Comparison of ENCODE assay signal across 8 cellular contexts in the genomic region with DNA sequence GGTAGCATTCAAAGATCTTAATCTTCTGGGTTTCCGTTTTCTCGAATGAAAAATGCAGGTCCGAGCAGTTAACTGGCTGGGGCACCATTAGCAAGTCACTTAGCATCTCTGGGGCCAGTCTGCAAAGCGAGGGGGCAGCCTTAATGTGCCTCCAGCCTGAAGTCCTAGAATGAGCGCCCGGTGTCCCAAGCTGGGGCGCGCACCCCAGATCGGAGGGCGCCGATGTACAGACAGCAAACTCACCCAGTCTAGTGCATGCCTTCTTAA. TPM values are rescaled to one million over a fixed set of nuclear protein-coding genes. Genes with fewer than 3 reads are reported as not detected.
A peak's percentile ranks its signal among the peaks of the same experiment; 100 is the strongest.
DNase-seq lines count a peak whose midpoint lies in the region; ATAC-seq and TF ChIP-seq lines count a peak whose summit lies in the region.

TSS of gene PATL2 (minus strand) at position 235 of the 267 bp plus-strand sequence. CDS start 34,833 bp downstream, outside the sequence.

- peak within 1 kb of the TSS; percentile 100 for H3K4me3 Mint-ChIP-seq in effector memory CD8-positive, alpha-beta T cell
- peak within 1 kb of the TSS; percentile 97 for H3K4me3 Mint-ChIP-seq in neural progenitor cell

- H3K27ac ChIP-seq in C4-2B (peak within 1 kb of the TSS; percentile 87), neural progenitor cell (no peak within 1 kb of the TSS)

- peaks cover 39 to 56% of the 10 kb centered on the region in 2 donors for H3K4me1 Mint-ChIP-seq in effector memory CD8-positive, alpha-beta T cell (ENCODE audit: low read depth in 2 of 2)
- H3K4me1 Mint-ChIP-seq in neural progenitor cell: peaks cover 19% of the 10 kb centered on the region

- DNase-seq in NT2/D1 (ENCODE audit: low read depth, low spot score) (no peak), neural progenitor cell (ENCODE audit: low spot score) (no peak), NCI-H748 (lab: John Stamatoyannopoulos, UW; ENCODE audit: unreplicated experiment) (no peak), NCI-H524 (lab: John Stamatoyannopoulos, UW) (no peak)
- no peak for DNase-seq in effector memory CD8-positive, alpha-beta T cell

- H3K27me3 Mint-ChIP-seq in effector memory CD8-positive, alpha-beta T cell: no peaks in the 10 kb centered on the region
- no peaks in the 10 kb centered on the region for H3K27me3 Mint-ChIP-seq in neural progenitor cell (ENCODE audit: insufficient read depth, low read depth)

- H3K36me3 Mint-ChIP-seq in effector memory CD8-positive, alpha-beta T cell (ENCODE audit: insufficient read depth): peaks cover 64% of the 10 kb centered on the region
- peaks cover 4% of the 10 kb centered on the region for H3K36me3 Mint-ChIP-seq in neural progenitor cell

- ATAC-seq in effector memory CD8-positive, alpha-beta T cell (replicated peaks): no peak
- no peak for ATAC-seq in HG02885 (IDR thresholded peaks at IDR 0.05; ENCODE audit: poor library complexity, unreplicated experiment)
- ATAC-seq in GM19351 (IDR thresholded peaks at IDR 0.05; ENCODE audit: unreplicated experiment): no peak

- H3K4me1 ChIP-seq in NT2/D1 (ENCODE audit: insufficient read depth, insufficient read length) (peaks cover 3% of the 10 kb centered on the region), neural progenitor cell (no peaks in the 10 kb centered on the region)

- H3K9ac ChIP-seq in NT2/D1 (ENCODE audit: insufficient read length, low read depth) (peak within 1 kb of the TSS; percentile 93), neural progenitor cell (peak within 1 kb of the TSS; percentile 21)

- no peaks in the 10 kb centered on the region for H4K20me1 ChIP-seq in neural progenitor cell (ENCODE audit: low read depth)

- H3K4me2 ChIP-seq in neural progenitor cell: peak within 1 kb of the TSS; percentile 92

- TF ChIP-seq CTCF in C4-2B (conservative IDR thresholded peaks at IDR 0.05) (peak; percentile 11), neural progenitor cell (IDR thresholded peaks at IDR 0.05) (no peak)

- H2AFZ ChIP-seq in neural progenitor cell (replicated peaks): peak within 1 kb of the TSS; percentile 99

- no peaks in the 10 kb centered on the region for H3K79me2 ChIP-seq in neural progenitor cell (ENCODE audit: low read depth)

- H3F3A ChIP-seq in neural progenitor cell (ENCODE audit: low read depth): no peaks in the 10 kb centered on the region

- H3K4me3 ChIP-seq in NT2/D1 (ENCODE audit: insufficient read length, low read depth): peak within 1 kb of the TSS; percentile 78
- H3K4me3 ChIP-seq in neural progenitor cell: peak within 1 kb of the TSS; percentile 80

- H3K27ac Mint-ChIP-seq in effector memory CD8-positive, alpha-beta T cell: peak within 1 kb of the TSS; percentile 100
- peak within 1 kb of the TSS; percentile 99 for H3K27ac Mint-ChIP-seq in neural progenitor cell

- no peaks in the 10 kb centered on the region for H3K27me3 ChIP-seq in NT2/D1 (ENCODE audit: insufficient read depth, insufficient read length)
- peaks cover 21% of the 10 kb centered on the region for H3K27me3 ChIP-seq in neural progenitor cell

- H3K9me3 ChIP-seq in NT2/D1 (ENCODE audit: insufficient read depth, low read length): no peaks in the 10 kb centered on the region
- no peaks in the 10 kb centered on the region for H3K9me3 ChIP-seq in neural progenitor cell (ENCODE audit: low read depth)

- no peaks in the 10 kb centered on the region for H3K9me3 Mint-ChIP-seq in effector memory CD8-positive, alpha-beta T cell
- H3K9me3 Mint-ChIP-seq in neural progenitor cell: no peaks in the 10 kb centered on the region

- peaks cover 13% of the 10 kb centered on the region for H3K36me3 ChIP-seq in NT2/D1 (ENCODE audit: insufficient read depth, insufficient read length, low read length)
- no peaks in the 10 kb centered on the region for H3K36me3 ChIP-seq in neural progenitor cell

RNA-seq across cellular contexts. Expression of gene PATL2, which starts in this region (rescaled TPM):
- total RNA-seq in neural progenitor cell (ENCODE audit: low replicate concordance): 0.68 TPM in 1 of 2 replicates, not detected in the other
